ENCODE assay signal across 8 cellular contexts in the genomic region with DNA sequence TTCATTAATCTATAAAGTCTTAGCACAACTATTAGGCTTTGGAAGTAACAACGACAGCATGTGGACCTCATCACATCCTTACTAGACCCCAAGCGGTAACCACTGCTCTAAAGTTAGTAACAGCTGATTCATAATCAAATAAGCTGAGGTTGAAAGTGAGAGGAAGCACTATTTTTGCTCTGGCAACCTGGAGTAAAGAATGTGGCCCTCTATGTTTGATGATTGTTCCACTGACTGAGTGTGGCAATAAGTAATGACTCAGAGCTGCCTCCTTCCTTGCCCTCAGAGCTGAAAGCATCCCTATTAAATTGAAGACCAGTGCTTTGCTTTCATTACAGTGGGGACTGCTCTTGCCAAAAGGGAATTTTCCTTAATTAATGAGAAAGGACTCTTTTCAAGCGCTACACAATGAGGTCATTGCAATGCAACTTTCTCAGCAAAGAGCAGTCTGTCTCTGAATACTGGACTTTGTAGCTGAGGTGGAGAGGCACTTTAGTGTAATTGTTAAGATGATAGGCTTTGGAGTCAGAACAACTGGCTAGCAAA.
A peak's percentile ranks its signal among the peaks of the same experiment; 100 is the strongest.
DNase-seq lines count a peak whose midpoint lies in the region; ATAC-seq and TF ChIP-seq lines count a peak whose summit lies in the region.

No MANE protein-coding gene starts in this region.

- H3K4me2 ChIP-seq in SK-N-SH = peak overlapping the region; percentile 26

- H4K20me1 ChIP-seq in SK-N-SH (ENCODE audit: insufficient read depth) = no peaks in the 10 kb centered on the region

- no peaks in the 10 kb centered on the region for H3K36me3 ChIP-seq in A673 (ENCODE audit: insufficient read depth, low read length, poor library complexity, severe bottlenecking)
- H3K36me3 ChIP-seq in SK-N-SH (replicated peaks in 1 of 2; ENCODE audit: control insufficient read depth in 1 of 2, insufficient read depth in 2 of 2, low read length in 1 of 2) = no peaks in the 10 kb centered on the region
- H3K36me3 ChIP-seq in lung (ENCODE audit: control insufficient read depth in 2 of 2, insufficient read depth in 2 of 2, low read length in 2 of 2) = no peaks in the 10 kb centered on the region

- no TSS peak for BruUV-seq in A673 (replicated peaks; lab: Mats Ljungman, UMichigan)

- H3F3A ChIP-seq in SK-N-SH (replicated peaks; ENCODE audit: insufficient read depth) = peaks cover 24% of the 10 kb centered on the region

- TF ChIP-seq CTCF in A673 (conservative IDR thresholded peaks at IDR 0.05; ENCODE audit: low read depth, low read length) (no peak), SK-N-SH (IDR thresholded peaks at IDR 0.05) (no peak), lung (IDR thresholded peaks at IDR 0.05; ENCODE audit: control extremely low read depth, extremely low read depth) (no peak)

- intact Hi-C loops in A673 (cut with micrococcal nuclease; ENCODE audit: unreplicated experiment) = no loop called here

- no peaks in the 10 kb centered on the region for H3K9me2 ChIP-seq in SK-N-SH

- POLR2A ChIA-PET in A673 (lab: Charles Lee; ENCODE audit: low non-redundant PET) (no interaction called here), SK-N-SH (lab: Yijun Ruan, JAX) (no interaction called here)

- peak; percentile 59 for DNase-seq in A673 (ENCODE audit: low spot score)
- DNase-seq in SK-N-SH = no peak
- no peak for DNase-seq in lung (ENCODE audit: low spot score)
- DNase-seq in effector CD8-positive, alpha-beta T cell (lab: John Stamatoyannopoulos, UW) = no peak
- DNase-seq in NCI-H2171 treated with DMSO at 0.1 percent for 48 hours (lab: John Stamatoyannopoulos, UW) = no peak
- no peak for DNase-seq in NCI-H2029 (lab: John Stamatoyannopoulos, UW)

- H2AFZ ChIP-seq in SK-N-SH (ENCODE audit: low read depth) = peak overlapping the region; percentile 25; the same call in 1 of the 2 replicates

- H3K27me3 ChIP-seq in A673 (replicated peaks; ENCODE audit: insufficient read depth, low read depth, low read length, poor library complexity) (no peaks in the 10 kb centered on the region), SK-N-SH (ENCODE audit: insufficient read depth) (no peaks in the 10 kb centered on the region), lung (ENCODE audit: control insufficient read depth, insufficient read depth) (no peaks in the 10 kb centered on the region)

- H3K4me1 ChIP-seq in A673 (ENCODE audit: insufficient read depth, low read length, poor library complexity, severe bottlenecking) (no peaks in the 10 kb centered on the region), SK-N-SH (ENCODE audit: control insufficient read depth in 1 of 2, insufficient read depth in 2 of 2, low read depth in 1 of 2, low read length in 1 of 2) (peaks cover 0 to 33% of the 10 kb centered on the region in 2 experiments; a peak in 2 of 4 replicates), lung (ENCODE audit: control insufficient read depth in 2 of 2, insufficient read depth in 2 of 2, low read length in 2 of 2) (no peaks in the 10 kb centered on the region)

- no peak for TF ChIP-seq RAD21 in SK-N-SH (IDR thresholded peaks at IDR 0.05; ENCODE audit: low read length)

- CTCF ChIA-PET in A673 (lab: Charles Lee) (no interaction called here), SK-N-SH (lab: Yijun Ruan, JAX) (no interaction called here)

- no peak overlapping the region for H3K27ac ChIP-seq in A673 (ENCODE audit: low read depth, low read length, poor library complexity, severe bottlenecking)
- peak overlapping the region in 1 of 2 experiments; percentile 89; a peak in 2 of 4 replicates for H3K27ac ChIP-seq in SK-N-SH (ENCODE audit: low read depth in 2 of 2, low read length in 1 of 2)
- H3K27ac ChIP-seq in lung (ENCODE audit: low read depth in 1 of 2, low read length in 1 of 2) = no peak overlapping the region

- H3K79me2 ChIP-seq in SK-N-SH (ENCODE audit: insufficient read depth) = no peaks in the 10 kb centered on the region

- no peak overlapping the region for H3K4me3 ChIP-seq in A673 (ENCODE audit: low read depth, low read length, poor library complexity, severe bottlenecking)
- peak overlapping the region in 1 of 2 experiments; percentile 4; a peak in 1 of 4 replicates for H3K4me3 ChIP-seq in SK-N-SH (ENCODE audit: low read depth in 2 of 2, low read length in 1 of 2)
- no peak overlapping the region for H3K4me3 ChIP-seq in lung

- ATAC-seq in GM19324 (IDR thresholded peaks at IDR 0.05; ENCODE audit: low FRiP score, unreplicated experiment) = peak; percentile 74
- peak; percentile 90 for ATAC-seq in HG03103 (IDR thresholded peaks at IDR 0.05; ENCODE audit: low read depth, unreplicated experiment)
- ATAC-seq in lung (ENCODE audit: insufficient read depth, low FRiP score) = peak; percentile 41

- peak overlapping the region; percentile 24; the same call in 1 of the 2 replicates for H3K9ac ChIP-seq in SK-N-SH

- TF ChIP-seq EP300 in SK-N-SH (IDR thresholded peaks at IDR 0.05; ENCODE audit: borderline replicate concordance in 1 of 2, low read depth in 1 of 2, low read length in 1 of 2) = peak; percentile 32 to 68; a peak in 2 of 4 replicates

- WGBS in SK-N-SH (ENCODE audit: low lambda C conversion rate) = 17% methylated on average over 3 of the region's 3 CpGs
- 42 to 53% methylated on average over 3 of the region's 3 CpGs for WGBS in lung, 2 donors

- H3K9me3 ChIP-seq in A673 (ENCODE audit: low read depth, low read length, poor library complexity, severe bottlenecking) (no peaks in the 10 kb centered on the region), SK-N-SH (no peaks in the 10 kb centered on the region), lung (ENCODE audit: control insufficient read depth in 2 of 2, insufficient read depth in 1 of 2, low read length in 1 of 2) (peaks cover 0 to 4% of the 10 kb centered on the region in 2 donors)

TF ChIP-seq in SK-N-SH, 30 proteins besides CTCF, POLR2A, EP300 and RAD21:
- TF ChIP-seq JUND (IDR thresholded peaks at IDR 0.05) = peak; percentile 76
- TF ChIP-seq GABPA (IDR thresholded peaks at IDR 0.05; ENCODE audit: low read depth) = no peak
- TF ChIP-seq MEF2A (IDR thresholded peaks at IDR 0.05; ENCODE audit: borderline replicate concordance, low read depth) = peak; percentile 97
- TF ChIP-seq, protein P1, sequence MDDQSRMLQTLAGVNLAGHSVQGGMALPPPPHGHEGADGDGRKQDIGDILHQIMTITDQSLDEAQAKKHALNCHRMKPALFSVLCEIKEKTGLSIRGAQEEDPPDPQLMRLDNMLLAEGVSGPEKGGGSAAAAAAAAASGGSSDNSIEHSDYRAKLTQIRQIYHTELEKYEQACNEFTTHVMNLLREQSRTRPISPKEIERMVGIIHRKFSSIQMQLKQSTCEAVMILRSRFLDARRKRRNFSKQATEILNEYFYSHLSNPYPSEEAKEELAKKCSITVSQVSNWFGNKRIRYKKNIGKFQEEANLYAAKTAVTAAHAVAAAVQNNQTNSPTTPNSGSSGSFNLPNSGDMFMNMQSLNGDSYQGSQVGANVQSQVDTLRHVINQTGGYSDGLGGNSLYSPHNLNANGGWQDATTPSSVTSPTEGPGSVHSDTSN (IDR thresholded peaks at IDR 0.05) = peak; percentile 78
- peak; percentile 57; the same call in 1 of the 2 replicates for TF ChIP-seq TEAD4 (IDR thresholded peaks at IDR 0.05; ENCODE audit: borderline replicate concordance, insufficient read depth)
- TF ChIP-seq, protein P2, sequence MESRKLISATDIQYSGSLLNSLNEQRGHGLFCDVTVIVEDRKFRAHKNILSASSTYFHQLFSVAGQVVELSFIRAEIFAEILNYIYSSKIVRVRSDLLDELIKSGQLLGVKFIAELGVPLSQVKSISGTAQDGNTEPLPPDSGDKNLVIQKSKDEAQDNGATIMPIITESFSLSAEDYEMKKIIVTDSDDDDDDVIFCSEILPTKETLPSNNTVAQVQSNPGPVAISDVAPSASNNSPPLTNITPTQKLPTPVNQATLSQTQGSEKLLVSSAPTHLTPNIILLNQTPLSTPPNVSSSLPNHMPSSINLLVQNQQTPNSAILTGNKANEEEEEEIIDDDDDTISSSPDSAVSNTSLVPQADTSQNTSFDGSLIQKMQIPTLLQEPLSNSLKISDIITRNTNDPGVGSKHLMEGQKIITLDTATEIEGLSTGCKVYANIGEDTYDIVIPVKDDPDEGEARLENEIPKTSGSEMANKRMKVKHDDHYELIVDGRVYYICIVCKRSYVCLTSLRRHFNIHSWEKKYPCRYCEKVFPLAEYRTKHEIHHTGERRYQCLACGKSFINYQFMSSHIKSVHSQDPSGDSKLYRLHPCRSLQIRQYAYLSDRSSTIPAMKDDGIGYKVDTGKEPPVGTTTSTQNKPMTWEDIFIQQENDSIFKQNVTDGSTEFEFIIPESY (IDR thresholded peaks at IDR 0.05; ENCODE audit: borderline replicate concordance, low read depth) = 0 out of 2 replicates have a peak, but pooled peaks have one; percentile 31
- TF ChIP-seq FOSL2 (IDR thresholded peaks at IDR 0.05; ENCODE audit: borderline replicate concordance, low read depth) = peak; percentile 83
- TF ChIP-seq FOXJ3 (CRISPR knock-in tag; IDR thresholded peaks at IDR 0.05) = no peak
- TF ChIP-seq TCF12 (IDR thresholded peaks at IDR 0.05) = peak; percentile 72
- peak; percentile 27; the same call in 1 of the 2 replicates for TF ChIP-seq FOXM1 (IDR thresholded peaks at IDR 0.05; ENCODE audit: low read depth)
- TF ChIP-seq RFX5 (IDR thresholded peaks at IDR 0.05; ENCODE audit: low read length) = no peak
